ENCODE assay signal across 21 cellular contexts in genomic region chr5:39892708-39893107, GRCh38.
DNase-seq lines count a peak whose midpoint lies in the region; ATAC-seq, FAIRE-seq and TF ChIP-seq lines count a peak whose summit lies in the region.
"Had no signal": no experiment of that assay in that cellular context is flagged by ENCODE, and none has a peak within 500 bp of the region (broad histone marks: within the 10 kb centered on the region; RNA-seq: fewer than 3 reads in every experiment).

No MANE protein-coding gene starts in this region.

- H4K91ac ChIP-seq in H1 (replicated peaks; ENCODE audit: insufficient read length, low read length): no peak overlapping the region

- no peak for TF ChIP-seq CTCF in H1 (IDR thresholded peaks at IDR 0.05; ENCODE audit: control extremely low read depth in 1 of 3, insufficient read depth in 1 of 3, low read depth in 1 of 3, low read length in 3 of 3)

- TF ChIP-seq EP300 in H1 (IDR thresholded peaks at IDR 0.05; ENCODE audit: borderline replicate concordance in 1 of 2, low read depth in 2 of 2, low read length in 2 of 2): no peak

- no peak overlapping the region for H2AK5ac ChIP-seq in H1 (ENCODE audit: low read depth, low read length)

- H3K36me3 ChIP-seq in H1 (ENCODE audit: control insufficient read depth in 2 of 4, insufficient read depth in 4 of 4, low read length in 3 of 4): no peaks in the 10 kb centered on the region
- H3K36me3 ChIP-seq: tibial nerve had no signal

- no peak overlapping the region for H3K4me3 ChIP-seq in H1 (ENCODE audit: extremely low read depth in 1 of 4, insufficient read depth in 2 of 4, low read depth in 3 of 4, low read length in 4 of 4)
- H3K4me3 ChIP-seq: hepatocyte, tibial nerve had no signal

- no peak overlapping the region for H3K14ac ChIP-seq in H1 (ENCODE audit: insufficient read length)

- DNase-seq in EL (peak; percentile 28), OCI-M1 (lab: John Stamatoyannopoulos, UW) (peak; percentile 20), H1 (ENCODE audit: low read depth in 1 of 2, low spot score in 2 of 2) (no peak), lung microvascular endothelial cell (ENCODE audit: low read depth in 2 of 2) (peak; percentile 13 to 80), HuH-7.5 (ENCODE audit: low spot score) (no peak)
- DNase-seq in effector memory CD8-positive, alpha-beta T cell: no peak
- no peak for DNase-seq in activated naive CD4-positive, alpha-beta T cell treated with Interleukin-2 at 50 U/mL for 16 hours
- DNase-seq in stimulated activated naive CD8-positive, alpha-beta T cell treated with anti-CD3 and anti-CD28 coated beads, Interleukin-15, amount 100 ng/mL, for 72 hours: no peak
- DNase-seq: ACHN; activated CD8-positive, alpha-beta memory T cell treated with anti-CD3 and anti-CD28 coated beads for 24 hours; DMS53; NCI-H1105 treated with DMSO at 0.1 percent for 48 hours; NCI-H2107 had no signal

- H3K4ac ChIP-seq in H1 (replicated peaks; ENCODE audit: insufficient read length, low read depth, low read length): no peak overlapping the region

- TF ChIP-seq RAD21 in H1 (IDR thresholded peaks at IDR 0.05 in 1 of 2, conservative IDR thresholded peaks at IDR 0.05 in 1 of 2; ENCODE audit: low read depth in 2 of 2, low read length in 2 of 2): no peak

- no peak overlapping the region for H3K27ac ChIP-seq in H1 (ENCODE audit: low read depth, low read length)
- H3K27ac ChIP-seq: hepatocyte had no signal

- H2BK12ac ChIP-seq in H1 (ENCODE audit: low read depth, low read length): no peak overlapping the region

- no peak overlapping the region for H3K4me2 ChIP-seq in H1 (ENCODE audit: insufficient read depth in 1 of 2, low read depth in 2 of 2, low read length in 2 of 2)
- H3K4me2 ChIP-seq: hepatocyte had no signal

- ATAC-seq in effector memory CD8-positive, alpha-beta T cell (replicated peaks): no peak
- ATAC-seq in stimulated activated naive CD8-positive, alpha-beta T cell treated with anti-CD3 and anti-CD28 coated beads, Interleukin-15, amount 100 ng/mL, for 72 hours: no peak
- ATAC-seq: esophagus mucosa; stimulated activated effector memory CD8-positive, alpha-beta T cell treated with anti-CD3 and anti-CD28 coated beads, Interleukin-12 subunit alpha, Interleukin-12 subunit beta, amount 100 ng/mL, for 72 hours had no signal

- H3K27me3 Mint-ChIP-seq in effector memory CD8-positive, alpha-beta T cell: peaks cover 10 to 11% of the 10 kb centered on the region in 2 donors
- H3K27me3 Mint-ChIP-seq in stimulated activated naive CD8-positive, alpha-beta T cell treated with anti-CD3 and anti-CD28 coated beads, Interleukin-15, amount 100 ng/mL, for 72 hours: peaks cover 7% of the 10 kb centered on the region

- H3K4me1 Mint-ChIP-seq in effector memory CD8-positive, alpha-beta T cell (ENCODE audit: low read depth in 2 of 2): no peaks in the 10 kb centered on the region
- H3K4me1 Mint-ChIP-seq in stimulated activated naive CD8-positive, alpha-beta T cell treated with anti-CD3 and anti-CD28 coated beads, Interleukin-15, amount 100 ng/mL, for 72 hours: no peaks in the 10 kb centered on the region
- H3K4me1 Mint-ChIP-seq: neural crest cell; stimulated activated effector memory CD8-positive, alpha-beta T cell treated with anti-CD3 and anti-CD28 coated beads, Interleukin-12 subunit alpha, Interleukin-12 subunit beta, amount 100 ng/mL, for 72 hours had no signal

- no peak overlapping the region for H2BK15ac ChIP-seq in H1 (ENCODE audit: low read length)

- H3K36me3 Mint-ChIP-seq in effector memory CD8-positive, alpha-beta T cell (ENCODE audit: insufficient read depth): no peaks in the 10 kb centered on the region
- H3K36me3 Mint-ChIP-seq: activated naive CD8-positive, alpha-beta T cell; mesothelial cell of epicardium; stimulated activated effector memory CD8-positive, alpha-beta T cell treated with anti-CD3 and anti-CD28 coated beads, Interleukin-12 subunit alpha, Interleukin-12 subunit beta, amount 100 ng/mL, for 72 hours had no signal

- H3K79me2 ChIP-seq in H1 (ENCODE audit: control insufficient read depth in 1 of 2, insufficient read depth in 2 of 2, low read length in 2 of 2): no peaks in the 10 kb centered on the region
- H3K79me2 ChIP-seq: hepatocyte had no signal

- no peaks in the 10 kb centered on the region for H3K79me1 ChIP-seq in H1 (ENCODE audit: low read depth, low read length)

- POLR2A ChIA-PET in H1 (lab: Charles Lee; ENCODE audit: partially characterized antibody): no interaction called here

- no peak overlapping the region for H2BK120ac ChIP-seq in H1 (replicated peaks; ENCODE audit: low read depth, low read length)

- H4K8ac ChIP-seq in H1 (ENCODE audit: extremely low read depth, insufficient read depth, low read length): no peak overlapping the region

- no peaks in the 10 kb centered on the region for H3K23me2 ChIP-seq in H1 (ENCODE audit: low read depth, low read length)

- H3K9me3 ChIP-seq in H1 (ENCODE audit: insufficient read depth in 2 of 2, low read depth in 1 of 2, low read length in 1 of 2): no peaks in the 10 kb centered on the region
- H3K9me3 ChIP-seq: tibial nerve had no signal

- H4K5ac ChIP-seq in H1 (ENCODE audit: insufficient read length, low read depth, low read length): no peak overlapping the region

- H2BK5ac ChIP-seq in H1 (ENCODE audit: low read depth, low read length): no peak overlapping the region

- H3K23ac ChIP-seq in H1 (ENCODE audit: insufficient read length): no peak overlapping the region

- H3K27me3 ChIP-seq in H1 (replicated peaks in 1 of 4; ENCODE audit: control insufficient read depth in 3 of 4, extremely low read depth in 1 of 4, insufficient read depth in 3 of 4, low read length in 3 of 4): no peaks in the 10 kb centered on the region
- H3K27me3 ChIP-seq: hepatocyte, tibial nerve had no signal

- H3K4me3 Mint-ChIP-seq in effector memory CD8-positive, alpha-beta T cell: no peak overlapping the region
- H3K4me3 Mint-ChIP-seq in stimulated activated naive CD8-positive, alpha-beta T cell treated with anti-CD3 and anti-CD28 coated beads, Interleukin-15, amount 100 ng/mL, for 72 hours: no peak overlapping the region
- H3K4me3 Mint-ChIP-seq: activated naive CD8-positive, alpha-beta T cell; mesothelial cell of epicardium; neural crest cell; stimulated activated effector memory CD8-positive, alpha-beta T cell treated with anti-CD3 and anti-CD28 coated beads, Interleukin-12 subunit alpha, Interleukin-12 subunit beta, amount 100 ng/mL, for 72 hours had no signal

- FAIRE-seq in H1 (lab: Jason Lieb, UNC): no peak
- FAIRE-seq: GM18507 had no signal

- CTCF ChIA-PET in H1 (lab: Charles Lee; ENCODE audit: partially characterized antibody): interaction anchor here (0.6 kb wide), 1 partner anchor 21 kb away, joined by 3 read pairs; no protein-coding TSS in a partner anchor

- no peaks in the 10 kb centered on the region for H3K4me1 ChIP-seq in H1 (replicated peaks in 1 of 4; ENCODE audit: control insufficient read depth in 3 of 4, insufficient read depth in 4 of 4, low read length in 3 of 4)
- H3K4me1 ChIP-seq: tibial nerve had no signal

- WGBS in H1 (ENCODE audit: extremely low coverage in 1 of 2, insufficient coverage in 1 of 2, insufficient read length in 1 of 2, insufficient replicate concordance in 2 of 2, low coverage in 1 of 2, low lambda C conversion rate in 2 of 2, missing lambda C conversion rate in 1 of 2), 2 experiments: 94% methylated on average over 1 of the region's 1 CpG; no CpG with 5 or more reads in 1 of the 2 experiments

- H2BK20ac ChIP-seq in H1 (ENCODE audit: low read length): no peak overlapping the region

- H3K18ac ChIP-seq in H1 (ENCODE audit: extremely low read depth, low read length): no peak overlapping the region

- H4K20me1 ChIP-seq in H1 (replicated peaks in 1 of 2; ENCODE audit: control insufficient read depth in 1 of 2, insufficient read depth in 2 of 2, low read length in 2 of 2): no peaks in the 10 kb centered on the region

- no peak overlapping the region for H3K27ac Mint-ChIP-seq in effector memory CD8-positive, alpha-beta T cell
- H3K27ac Mint-ChIP-seq in stimulated activated naive CD8-positive, alpha-beta T cell treated with anti-CD3 and anti-CD28 coated beads, Interleukin-15, amount 100 ng/mL, for 72 hours: no peak overlapping the region
- H3K27ac Mint-ChIP-seq: activated naive CD8-positive, alpha-beta T cell; mesothelial cell of epicardium; stimulated activated effector memory CD8-positive, alpha-beta T cell treated with anti-CD3 and anti-CD28 coated beads, Interleukin-12 subunit alpha, Interleukin-12 subunit beta, amount 100 ng/mL, for 72 hours had no signal

- no peak overlapping the region for H3K9ac ChIP-seq in H1 (replicated peaks in 1 of 4; ENCODE audit: extremely low read depth in 1 of 4, low read depth in 3 of 4, low read length in 3 of 4)

- TF ChIP-seq POLR2A in H1 (IDR thresholded peaks at IDR 0.05; ENCODE audit: control extremely low read depth in 1 of 2, low read depth in 2 of 2, low read length in 2 of 2): no peak

- 0 out of 2 replicates have a peak overlapping the region, but pooled peaks have one; percentile 40 for H2AFZ ChIP-seq in H1 (ENCODE audit: low read length)
- H2AFZ ChIP-seq: hepatocyte had no signal

- H3K56ac ChIP-seq in H1 (replicated peaks; ENCODE audit: insufficient read length, low read depth, low read length): no peak overlapping the region

- no peaks in the 10 kb centered on the region for H3K9me3 Mint-ChIP-seq in effector memory CD8-positive, alpha-beta T cell
- no peaks in the 10 kb centered on the region for H3K9me3 Mint-ChIP-seq in stimulated activated naive CD8-positive, alpha-beta T cell treated with anti-CD3 and anti-CD28 coated beads, Interleukin-15, amount 100 ng/mL, for 72 hours
- H3K9me3 Mint-ChIP-seq: neural crest cell; stimulated activated effector memory CD8-positive, alpha-beta T cell treated with anti-CD3 and anti-CD28 coated beads, Interleukin-12 subunit alpha, Interleukin-12 subunit beta, amount 100 ng/mL, for 72 hours had no signal

TF ChIP-seq in H1, 55 proteins besides CTCF, POLR2A, EP300 and RAD21 (continues in another document):
- TF ChIP-seq RNF2 (IDR thresholded peaks at IDR 0.05; ENCODE audit: borderline replicate concordance, low read depth, low read length, missing control alignments, poor library complexity, severe bottlenecking) (no peak), ASH2L (IDR thresholded peaks at IDR 0.05; ENCODE audit: low read length) (no peak)

Comparison
In these comparisons a context has a peak if more than half of its experiments do, and no peak if none do; other contexts are left out.
1. DNase-seq: peak in EL (single experiment), OCI-M1 (single experiment) and lung microvascular endothelial cell (2 of 2); none in H1 (0 of 2), effector memory CD8-positive, alpha-beta T cell (0 of 3), activated naive CD4-positive, alpha-beta T cell treated with Interleukin-2 at 50 U/mL for 16 hours (single experiment), HuH-7.5 (single experiment) and stimulated activated naive CD8-positive, alpha-beta T cell treated with anti-CD3 and anti-CD28 coated beads, Interleukin-15, amount 100 ng/mL, for 72 hours (0 of 2).